In the genomic region with DNA sequence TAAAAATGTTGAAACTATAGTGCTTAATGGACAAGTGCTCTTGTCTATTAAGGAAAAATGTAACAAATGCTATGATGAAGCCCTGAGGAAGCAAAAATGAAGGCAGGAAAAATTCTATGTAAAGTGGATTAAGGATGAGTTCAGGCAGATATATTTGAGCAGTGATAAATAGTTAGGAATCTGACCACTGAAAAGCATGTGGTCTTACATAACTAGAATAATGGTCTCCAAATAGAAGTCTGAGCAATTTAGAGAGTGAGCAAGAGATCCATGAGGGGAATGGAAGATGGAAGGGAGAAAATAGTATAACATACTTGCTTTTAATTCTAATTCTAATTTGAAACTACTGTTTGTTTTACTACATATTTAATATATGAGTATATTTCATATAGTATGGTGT, we compare ENCODE assay signal across 24 cellular contexts.
"Had no signal": no experiment of that assay in that cellular context is flagged by ENCODE, and none has a peak within 500 bp of the region (broad histone marks: within the 10 kb centered on the region; RNA-seq: fewer than 3 reads in every experiment).

No MANE protein-coding gene starts in this region.

- H3K4me3 ChIP-seq: stomach, suprapubic skin, testis, thoracic aorta, thyroid gland, tibial artery, tibial nerve, upper lobe of left lung, upper lobe of right lung, uterus, vagina had no signal

- H3K9me3 ChIP-seq: stomach, suprapubic skin, testis, thoracic aorta, thyroid gland, tibial artery, tibial nerve, upper lobe of left lung, upper lobe of right lung, uterus, vagina had no signal

- H3K4me1 ChIP-seq: stomach, suprapubic skin, testis, thyroid gland, tibial artery, tibial nerve, upper lobe of left lung, upper lobe of right lung, uterus, vagina had no signal

- H3K36me3 ChIP-seq: stomach, suprapubic skin, thoracic aorta, thyroid gland, tibial artery, tibial nerve, upper lobe of left lung, upper lobe of right lung, uterus, vagina had no signal

- H3K27ac ChIP-seq: stomach, suprapubic skin, testis, thoracic aorta, thyroid gland, tibial artery, tibial nerve, upper lobe of left lung, upper lobe of right lung, uterus, vagina had no signal

- FAIRE-seq: urothelium cell line had no signal

- H3K27me3 ChIP-seq: stomach, suprapubic skin, testis, thyroid gland, tibial artery, tibial nerve, upper lobe of left lung, upper lobe of right lung, uterus, vagina had no signal

- DNase-seq: stimulated activated CD4-positive, alpha-beta T cell treated with anti-CD3 and anti-CD28 coated beads, Interleukin-2, amount 100 ng/mL, for 48 hours; stimulated activated CD4-positive, alpha-beta T cell treated with anti-CD3 and anti-CD28 coated beads, Interleukin-4, amount 100 ng/mL, for 1 hour; stimulated activated CD4-positive, alpha-beta T cell treated with anti-CD3 and anti-CD28 coated beads, Interleukin-4, amount 100 ng/mL, for 24 hours; stimulated activated CD4-positive, alpha-beta T cell treated with anti-CD3 and anti-CD28 coated beads, Interleukin-4, amount 100 ng/mL, for 4 hours; stimulated activated CD8-positive, alpha-beta memory T cell treated with anti-CD3 and anti-CD28 coated beads, Interleukin-4, amount 100 ng/mL, for 48 hours; stimulated activated naive B cell treated with anti-CD40 and anti-IgM and Interleukin-4, amounts not matched to agents 10 μg/mL and 1 μg/mL and 100 μg/mL, for 72 hours; stimulated activated naive CD4-positive, alpha-beta T cell; stimulated activated naive CD4-positive, alpha-beta T cell treated with Interleukin-2 at 50 U/mL for 16 hours; stimulated activated naive CD8-positive, alpha-beta T cell treated with anti-CD3 and anti-CD28 coated beads, Interleukin-15, amount 100 ng/mL, for 72 hours; stimulated activated naive CD8-positive, alpha-beta T cell treated with anti-CD3 and anti-CD28 coated beads, Interleukin-15, Interleukin-2, amounts not matched to agents 100 U/mL and 50 U/mL, for 24 hours; stomach; substantia nigra; testis; thyroid gland; tibial artery; trophoblast cell; upper lobe of left lung; upper lobe of right lung; uterus had no signal
